ENCODE assay signal across 1 cellular context in genomic region chrX:45006002-45006800, GRCh38.
TF ChIP-seq lines count a peak whose summit lies in the region.

No MANE protein-coding gene starts in this region.

TF ChIP-seq in GM23338, 12 proteins besides CTCF, POLR2A, EP300 and RAD21 (continued from another document):
- TF ChIP-seq ZNF462 (CRISPR knock-in tag; IDR thresholded peaks at IDR 0.05) (no peak), POLR2AphosphoS5 (IDR thresholded peaks at IDR 0.05; ENCODE audit: low read depth) (no peak)
TF ChIP-seq in GM23338: peak in this region for 0.
